Comparison of ENCODE assay signal across 1 cellular context in genomic region chr19:3269972-3270667, GRCh38.
TF ChIP-seq lines count a peak whose summit lies in the region.

No MANE protein-coding gene starts in this region.

TF ChIP-seq in GM23338, 12 proteins besides CTCF, POLR2A, EP300 and RAD21:
- no peak for TF ChIP-seq REST (IDR thresholded peaks at IDR 0.05; ENCODE audit: unreplicated experiment)
- no peak for TF ChIP-seq POLR2AphosphoS5 (IDR thresholded peaks at IDR 0.05; ENCODE audit: low read depth)
- no peak for TF ChIP-seq EZH2phosphoT487 (IDR thresholded peaks at IDR 0.05; ENCODE audit: unreplicated experiment)
- no peak for TF ChIP-seq CREB1 (CRISPR knock-in tag; IDR thresholded peaks at IDR 0.05; ENCODE audit: low read depth)
- TF ChIP-seq ZNF331 (CRISPR knock-in tag; IDR thresholded peaks at IDR 0.05; ENCODE audit: low read depth), result no peak
